Comparison of ENCODE assay signal across 7 cellular contexts in the genomic region with DNA sequence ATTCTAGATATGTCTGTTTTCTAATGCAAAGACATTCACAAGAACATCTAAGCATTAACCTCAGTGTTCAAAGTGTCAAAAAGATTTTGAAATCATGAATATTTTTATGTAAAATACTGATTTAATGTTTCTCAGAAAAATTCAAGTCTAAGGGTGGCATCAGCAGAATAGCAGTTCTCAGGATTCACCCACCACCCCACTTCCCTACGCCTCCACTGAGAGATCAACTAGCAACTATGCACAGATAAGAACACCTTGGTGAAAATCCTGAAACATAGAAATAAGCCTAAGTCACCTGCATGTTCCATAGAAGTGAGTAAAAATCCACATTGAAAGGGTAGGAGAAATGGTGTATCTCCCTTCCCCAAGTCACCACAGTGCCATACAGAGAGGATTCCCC.
"Had no signal": no experiment of that assay in that cellular context is flagged by ENCODE, and none has a peak within 500 bp of the region (broad histone marks: within the 10 kb centered on the region; RNA-seq: fewer than 3 reads in every experiment).

No MANE protein-coding gene starts in this region.

- H3K36me3 Mint-ChIP-seq: IgD-negative memory B cell had no signal

- H3K4me1 Mint-ChIP-seq: IgD-negative memory B cell had no signal

- H3K27ac Mint-ChIP-seq: HFFc6, IgD-negative memory B cell had no signal

- H3K4me3 Mint-ChIP-seq: HFFc6, IgD-negative memory B cell had no signal

- DNase-seq: GM23248, GOT3, H7, HFFc6, KBM-7 had no signal

- ATAC-seq: HCT116 had no signal

- H3K27me3 Mint-ChIP-seq: IgD-negative memory B cell had no signal

- H3K9me3 Mint-ChIP-seq: IgD-negative memory B cell had no signal
